ENCODE assay signal across 19 cellular contexts in the genomic region with DNA sequence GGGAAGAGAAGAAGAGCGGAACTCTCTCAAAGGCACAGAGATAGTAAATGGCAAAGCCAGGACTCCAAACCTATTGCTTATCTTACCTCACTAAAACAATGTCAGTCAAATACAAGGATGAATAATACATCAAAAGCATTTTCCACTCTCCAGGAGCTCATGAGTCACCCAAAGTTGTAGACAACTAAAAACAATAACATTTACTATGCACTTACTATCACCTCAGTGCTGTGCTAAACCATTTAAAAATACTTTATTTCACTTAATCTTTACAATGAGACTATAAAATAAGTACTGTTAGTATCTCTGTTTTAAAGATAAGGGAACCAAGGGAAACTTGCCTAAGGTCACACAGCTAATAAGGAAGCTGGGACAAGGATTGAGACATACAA.
A peak's percentile ranks its signal among the peaks of the same experiment; 100 is the strongest.
DNase-seq lines count a peak whose midpoint lies in the region; ATAC-seq and TF ChIP-seq lines count a peak whose summit lies in the region.
"Had no signal": no experiment of that assay in that cellular context is flagged by ENCODE, and none has a peak within 500 bp of the region (broad histone marks: within the 10 kb centered on the region; RNA-seq: fewer than 3 reads in every experiment).

No MANE protein-coding gene starts in this region.

- H3K4me1 ChIP-seq in mesodermal cell (ENCODE audit: control insufficient read depth, insufficient read depth, low read length, poor library complexity, severe bottlenecking) = peaks cover 15% of the 10 kb centered on the region
- H3K4me1 ChIP-seq: colonic mucosa, left ventricle myocardium inferior, stomach had no signal

- no peak overlapping the region for H3K27ac Mint-ChIP-seq in mesothelial cell of epicardium
- H3K27ac Mint-ChIP-seq: activated CD4-positive, alpha-beta memory T cell treated with anti-CD3 and anti-CD28 coated beads for 36 hours; activated naive CD8-positive, alpha-beta T cell treated with anti-CD3 and anti-CD28 coated beads, Interleukin-2, amount 50 U/mL, for 24 hours; activated T-cell treated with anti-CD3 and anti-CD28 coated beads, Interleukin-2, amount 50 U/mL, for 72 hours had no signal

- H3K4me1 Mint-ChIP-seq in mesothelial cell of epicardium = peaks cover 6% of the 10 kb centered on the region
- H3K4me1 Mint-ChIP-seq: activated naive CD8-positive, alpha-beta T cell treated with anti-CD3 and anti-CD28 coated beads, Interleukin-2, amount 50 U/mL, for 24 hours had no signal

- no peaks in the 10 kb centered on the region for H3K9me3 ChIP-seq in mesodermal cell (ENCODE audit: control insufficient read depth, low read length)
- H3K9me3 ChIP-seq: colonic mucosa, left ventricle myocardium inferior, stomach had no signal

- DNase-seq in HCEC 1CT (peak; percentile 58), RKO (ENCODE audit: low spot score) (peak; percentile 6), dermis blood vessel endothelial cell (peak; percentile 4), GDM1 (lab: John Stamatoyannopoulos, UW) (no peak), SKM-1 (lab: John Stamatoyannopoulos, UW; ENCODE audit: unreplicated experiment) (no peak), mesothelial cell of epicardium (ENCODE audit: low spot score in 2 of 2, unreplicated experiment in 2 of 2) (no peak)
- DNase-seq: activated CD4-positive, alpha-beta memory T cell treated with anti-CD3 and anti-CD28 coated beads for 36 hours; activated naive CD8-positive, alpha-beta T cell treated with anti-CD3 and anti-CD28 coated beads, Interleukin-2, amount 50 U/mL, for 24 hours; activated T-cell treated with anti-CD3 and anti-CD28 coated beads, Interleukin-2, amount 50 U/mL, for 72 hours; AML-193; Calu3; colonic mucosa; hippocampal formation; left ventricle myocardium inferior; NCI-H1694 treated with DMSO at 0.1 percent for 48 hours; NCI-H526 treated with DMSO at 0.1 percent for 48 hours; stomach had no signal

- WGBS in mesodermal cell (ENCODE audit: insufficient coverage in 2 of 2), 2 experiments = no CpG with 5 or more reads among the region's 1 CpG

- TF ChIP-seq CTCF in mesothelial cell of epicardium (IDR thresholded peaks at IDR 0.05; ENCODE audit: unreplicated experiment) = no peak

- no peak overlapping the region for H3K4me3 ChIP-seq in mesodermal cell (ENCODE audit: extremely low read depth, insufficient read depth, low read length, poor library complexity, severe bottlenecking)
- H3K4me3 ChIP-seq: colonic mucosa, left ventricle myocardium inferior, stomach had no signal

- no peaks in the 10 kb centered on the region for H3K27me3 Mint-ChIP-seq in mesothelial cell of epicardium (ENCODE audit: low read depth)
- H3K27me3 Mint-ChIP-seq: activated CD4-positive, alpha-beta memory T cell treated with anti-CD3 and anti-CD28 coated beads for 36 hours; activated naive CD8-positive, alpha-beta T cell treated with anti-CD3 and anti-CD28 coated beads, Interleukin-2, amount 50 U/mL, for 24 hours had no signal

- H3K36me3 Mint-ChIP-seq in mesothelial cell of epicardium = no peaks in the 10 kb centered on the region
- H3K36me3 Mint-ChIP-seq: activated CD4-positive, alpha-beta memory T cell treated with anti-CD3 and anti-CD28 coated beads for 36 hours had no signal

- peaks cover 29% of the 10 kb centered on the region for H3K9me3 Mint-ChIP-seq in mesothelial cell of epicardium
- H3K9me3 Mint-ChIP-seq: activated naive CD8-positive, alpha-beta T cell treated with anti-CD3 and anti-CD28 coated beads, Interleukin-2, amount 50 U/mL, for 24 hours had no signal

- H3K27ac ChIP-seq in mesodermal cell (ENCODE audit: low read depth, low read length, severe bottlenecking) = peak overlapping the region; percentile 49
- H3K27ac ChIP-seq: colonic mucosa, left ventricle myocardium inferior, stomach had no signal

- no peak overlapping the region for H3K4me3 Mint-ChIP-seq in mesothelial cell of epicardium
- H3K4me3 Mint-ChIP-seq: activated CD4-positive, alpha-beta memory T cell treated with anti-CD3 and anti-CD28 coated beads for 36 hours; activated naive CD8-positive, alpha-beta T cell treated with anti-CD3 and anti-CD28 coated beads, Interleukin-2, amount 50 U/mL, for 24 hours; activated T-cell treated with anti-CD3 and anti-CD28 coated beads, Interleukin-2, amount 50 U/mL, for 72 hours had no signal

- no peaks in the 10 kb centered on the region for H3K36me3 ChIP-seq in mesodermal cell (ENCODE audit: control insufficient read depth, insufficient read depth, low read length)
- H3K36me3 ChIP-seq: colonic mucosa, left ventricle myocardium inferior, stomach had no signal

- no peak for ATAC-seq in HG03175 (IDR thresholded peaks at IDR 0.05; ENCODE audit: unreplicated experiment)
- ATAC-seq: activated naive CD8-positive, alpha-beta T cell treated with anti-CD3 and anti-CD28 coated beads, Interleukin-2, amount 50 U/mL, for 24 hours; activated T-cell treated with anti-CD3 and anti-CD28 coated beads, Interleukin-2, amount 50 U/mL, for 72 hours had no signal

Comparison
In these comparisons a context has a peak if more than half of its experiments do, and no peak if none do; other contexts are left out.
1. DNase-seq: peak in HCEC 1CT (single experiment), RKO (single experiment) and dermis blood vessel endothelial cell (single experiment); none in GDM1 (single experiment), SKM-1 (single experiment) and mesothelial cell of epicardium (0 of 2).